ENCODE assay signal across 12 cellular contexts in genomic region chr22:22823126-22823804, GRCh38.
DNase-seq lines count a peak whose midpoint lies in the region; ATAC-seq and TF ChIP-seq lines count a peak whose summit lies in the region.
"Had no signal": no experiment of that assay in that cellular context is flagged by ENCODE, and none has a peak within 500 bp of the region (broad histone marks: within the 10 kb centered on the region; RNA-seq: fewer than 3 reads in every experiment).

No MANE protein-coding gene starts in this region.

- intact Hi-C loops in activated CD4-positive, alpha-beta T cell treated with anti-CD3 and anti-CD28 coated beads, Interleukin-2, amount 10 ng/mL, durations not matched to agents 24 days and 14 days (cut with micrococcal nuclease): no loop called here
- intact Hi-C loops in natural killer cell (cut with micrococcal nuclease): loop anchor here (5.0 kb wide), 1 partner anchor 36 kb away; no protein-coding TSS in a partner anchor

- peak overlapping the region; percentile 5 for H3K27ac Mint-ChIP-seq in activated CD4-positive, alpha-beta T cell treated with anti-CD3 and anti-CD28 coated beads, Interleukin-2, amount 10 ng/mL, durations not matched to agents 24 days and 14 days
- peak overlapping the region; percentile 75 for H3K27ac Mint-ChIP-seq in activated CD8-positive, alpha-beta T cell treated with anti-CD3 and anti-CD28 coated beads, Interleukin-2, amount 10 ng/mL, durations not matched to agents 7 days and 5 days
- H3K27ac Mint-ChIP-seq in natural killer cell: peak overlapping the region; percentile 82 to 87

- no peaks in the 10 kb centered on the region for H3K9me3 Mint-ChIP-seq in activated CD4-positive, alpha-beta T cell treated with anti-CD3 and anti-CD28 coated beads, Interleukin-2, amount 10 ng/mL, durations not matched to agents 24 days and 14 days
- no peaks in the 10 kb centered on the region for H3K9me3 Mint-ChIP-seq in activated CD8-positive, alpha-beta T cell treated with anti-CD3 and anti-CD28 coated beads, Interleukin-2, amount 10 ng/mL, durations not matched to agents 7 days and 5 days (ENCODE audit: insufficient read depth)
- H3K9me3 Mint-ChIP-seq in natural killer cell: no peaks in the 10 kb centered on the region

- CTCF ChIA-PET in activated CD8-positive, alpha-beta T cell treated with anti-CD3 and anti-CD28 coated beads, Interleukin-2, amount 10 ng/mL, durations not matched to agents 7 days and 5 days (lab: Charles Lee): interaction anchor here (1.0 to 3.9 kb wide), 7 partner anchors 13 to 61 kb away, joined by 3 to 21 read pairs (median 4); no protein-coding TSS in a partner anchor

- ATAC-seq in activated CD8-positive, alpha-beta T cell treated with anti-CD3 and anti-CD28 coated beads, Interleukin-2, amount 10 ng/mL, durations not matched to agents 7 days and 5 days: no peak
- no peak for ATAC-seq in natural killer cell

- no peak overlapping the region for H3K4me3 Mint-ChIP-seq in activated CD4-positive, alpha-beta T cell treated with anti-CD3 and anti-CD28 coated beads, Interleukin-2, amount 10 ng/mL, durations not matched to agents 24 days and 14 days
- H3K4me3 Mint-ChIP-seq in activated CD8-positive, alpha-beta T cell treated with anti-CD3 and anti-CD28 coated beads, Interleukin-2, amount 10 ng/mL, durations not matched to agents 7 days and 5 days: no peak overlapping the region
- peak overlapping the region; percentile 52 for H3K4me3 Mint-ChIP-seq in natural killer cell

- TF ChIP-seq CTCF in natural killer cell (IDR thresholded peaks at IDR 0.05): no peak

- DNase-seq in activated CD4-positive, alpha-beta T cell treated with anti-CD3 and anti-CD28 coated beads, Interleukin-2, amount 10 ng/mL, durations not matched to agents 24 days and 14 days: no peak
- no peak for DNase-seq in activated CD4-positive, alpha-beta T cell treated with anti-CD3 and anti-CD28 coated beads for 48 hours
- DNase-seq in Kasumi-1 (lab: John Stamatoyannopoulos, UW): peak; percentile 97 to 98
- DNase-seq in activated CD8-positive, alpha-beta T cell treated with anti-CD3 and anti-CD28 coated beads, Interleukin-2, amount 10 ng/mL, durations not matched to agents 7 days and 5 days: no peak
- DNase-seq in natural killer cell: no peak
- no peak for DNase-seq in caudate nucleus (lab: John Stamatoyannopoulos, UW)
- DNase-seq in stimulated activated CD4-positive, alpha-beta T cell treated with anti-CD3 and anti-CD28 coated beads, Interleukin-4, amount 100 ng/mL, for 24 hours: no peak
- DNase-seq in T1000 (lab: John Stamatoyannopoulos, UW): no peak
- DNase-seq: dorsolateral prefrontal cortex, NCI-H1436, NCI-H69 had no signal

- H3K36me3 Mint-ChIP-seq in activated CD4-positive, alpha-beta T cell treated with anti-CD3 and anti-CD28 coated beads, Interleukin-2, amount 10 ng/mL, durations not matched to agents 24 days and 14 days (ENCODE audit: low read depth): no peaks in the 10 kb centered on the region
- H3K36me3 Mint-ChIP-seq in activated CD8-positive, alpha-beta T cell treated with anti-CD3 and anti-CD28 coated beads, Interleukin-2, amount 10 ng/mL, durations not matched to agents 7 days and 5 days (ENCODE audit: low read depth): no peaks in the 10 kb centered on the region
- no peaks in the 10 kb centered on the region for H3K36me3 Mint-ChIP-seq in natural killer cell

- H3K27ac ChIP-seq in caudate nucleus (ENCODE audit: low read depth, low read length): no peak overlapping the region
- H3K27ac ChIP-seq: dorsolateral prefrontal cortex, prostate gland had no signal

- POLR2A ChIA-PET in activated CD8-positive, alpha-beta T cell treated with anti-CD3 and anti-CD28 coated beads, Interleukin-2, amount 10 ng/mL, durations not matched to agents 7 days and 5 days (lab: Charles Lee): no interaction called here

- peaks cover 58% of the 10 kb centered on the region for H3K4me1 Mint-ChIP-seq in activated CD4-positive, alpha-beta T cell treated with anti-CD3 and anti-CD28 coated beads, Interleukin-2, amount 10 ng/mL, durations not matched to agents 24 days and 14 days
- H3K4me1 Mint-ChIP-seq in activated CD8-positive, alpha-beta T cell treated with anti-CD3 and anti-CD28 coated beads, Interleukin-2, amount 10 ng/mL, durations not matched to agents 7 days and 5 days (ENCODE audit: low read depth): peaks cover 71% of the 10 kb centered on the region
- peaks cover 87% of the 10 kb centered on the region in 2 donors for H3K4me1 Mint-ChIP-seq in natural killer cell

- H3K27me3 Mint-ChIP-seq in activated CD4-positive, alpha-beta T cell treated with anti-CD3 and anti-CD28 coated beads, Interleukin-2, amount 10 ng/mL, durations not matched to agents 24 days and 14 days: peaks cover 9% of the 10 kb centered on the region
- H3K27me3 Mint-ChIP-seq in activated CD8-positive, alpha-beta T cell treated with anti-CD3 and anti-CD28 coated beads, Interleukin-2, amount 10 ng/mL, durations not matched to agents 7 days and 5 days (ENCODE audit: low read depth): peaks cover 5% of the 10 kb centered on the region
- no peaks in the 10 kb centered on the region for H3K27me3 Mint-ChIP-seq in natural killer cell (ENCODE audit: low read depth in 2 of 2)

Comparison
In these comparisons a context has a peak if more than half of its experiments do, and no peak if none do; other contexts are left out.
1. DNase-seq: peak in Kasumi-1 (2 of 2); none in activated CD4-positive, alpha-beta T cell treated with anti-CD3 and anti-CD28 coated beads, Interleukin-2, amount 10 ng/mL, durations not matched to agents 24 days and 14 days (single experiment), activated CD4-positive, alpha-beta T cell treated with anti-CD3 and anti-CD28 coated beads for 48 hours (single experiment), activated CD8-positive, alpha-beta T cell treated with anti-CD3 and anti-CD28 coated beads, Interleukin-2, amount 10 ng/mL, durations not matched to agents 7 days and 5 days (single experiment), natural killer cell (single experiment), caudate nucleus (0 of 61), stimulated activated CD4-positive, alpha-beta T cell treated with anti-CD3 and anti-CD28 coated beads, Interleukin-4, amount 100 ng/mL, for 24 hours (single experiment) and T1000 (single experiment).
2. H3K27ac Mint-ChIP-seq: peak in every context shown above with its lines; median percentile 84 in natural killer cell; 75 in activated CD8-positive, alpha-beta T cell treated with anti-CD3 and anti-CD28 coated beads, Interleukin-2, amount 10 ng/mL, durations not matched to agents 7 days and 5 days; 5 in activated CD4-positive, alpha-beta T cell treated with anti-CD3 and anti-CD28 coated beads, Interleukin-2, amount 10 ng/mL, durations not matched to agents 24 days and 14 days.